In genomic region chr11:516934-517685, GRCh38 we compare ENCODE assay signal across 1 cellular context.
TF ChIP-seq lines count a peak whose summit lies in the region.

No MANE protein-coding gene starts in this region.

TF ChIP-seq in HepG2, 621 proteins besides CTCF, POLR2A, EP300 and RAD21:
- 0 out of 2 replicates have a peak, but pooled peaks have one; percentile 17 for TF ChIP-seq RNF219 (CRISPR knock-in tag; IDR thresholded peaks at IDR 0.05)
- TF ChIP-seq ZNF687 (CRISPR knock-in tag; IDR thresholded peaks at IDR 0.05): peak; percentile 30; the same call in 1 of the 2 replicates
- 0 out of 2 replicates have a peak, but pooled peaks have one; percentile 24 for TF ChIP-seq ZC3H13 (CRISPR knock-in tag; IDR thresholded peaks at IDR 0.05)
- 0 out of 2 replicates have a peak, but pooled peaks have one; percentile 22 for TF ChIP-seq POLR2G (IDR thresholded peaks at IDR 0.05; ENCODE audit: low read depth, low read length)
- TF ChIP-seq ZBTB38 (CRISPR knock-in tag; IDR thresholded peaks at IDR 0.05): 0 out of 2 replicates have a peak, but pooled peaks have one; percentile 22
- peak; percentile 63 for TF ChIP-seq ZNF777 (CRISPR knock-in tag; IDR thresholded peaks at IDR 0.05)
- TF ChIP-seq AGO2 (optimal IDR thresholded peaks at IDR 0.05; ENCODE audit: low read depth, low read length): peak; percentile 37
